ENCODE assay signal across 1 cellular context in genomic region chr22:17164392-17165024, GRCh38.
TF ChIP-seq lines count a peak whose summit lies in the region.

No MANE protein-coding gene starts in this region.

TF ChIP-seq in HepG2, 621 proteins besides CTCF, POLR2A, EP300 and RAD21:
- TF ChIP-seq ZMAT5 (CRISPR knock-in tag; IDR thresholded peaks at IDR 0.05; ENCODE audit: borderline replicate concordance, low read depth) (no peak), SALL2 (CRISPR knock-in tag; IDR thresholded peaks at IDR 0.05) (no peak), RFXAP (CRISPR knock-in tag; IDR thresholded peaks at IDR 0.05; ENCODE audit: borderline replicate concordance) (no peak), YY1 (IDR thresholded peaks at IDR 0.05; ENCODE audit: insufficient read depth, insufficient replicate concordance, low read depth, low read length) (no peak), CBX1 (IDR thresholded peaks at IDR 0.05; ENCODE audit: low read depth) (no peak), ZNF232 (CRISPR knock-in tag; IDR thresholded peaks at IDR 0.05; ENCODE audit: borderline replicate concordance) (no peak), ZNF740 (CRISPR knock-in tag; IDR thresholded peaks at IDR 0.05) (no peak), ZNF749 (CRISPR knock-in tag; IDR thresholded peaks at IDR 0.05; ENCODE audit: borderline replicate concordance) (no peak)
